In genomic region chr16:4511441-4512082, GRCh38 we compare ENCODE assay signal across 8 cellular contexts. TPM values are rescaled to one million over a fixed set of nuclear protein-coding genes. Genes with fewer than 3 reads are reported as not detected.
A peak's percentile ranks its signal among the peaks of the same experiment; 100 is the strongest.
DNase-seq lines count a peak whose midpoint lies in the region; ATAC-seq and TF ChIP-seq lines count a peak whose summit lies in the region.

No MANE protein-coding gene starts in this region.

- no peak for ATAC-seq in HG02759 (IDR thresholded peaks at IDR 0.05; ENCODE audit: unreplicated experiment)
- no peak for ATAC-seq in HG03520 (IDR thresholded peaks at IDR 0.05; ENCODE audit: unreplicated experiment)

- no peak overlapping the region for H3K4me3 ChIP-seq in brain microvascular endothelial cell (ENCODE audit: low read depth, low read length)

- peaks cover 68% of the 10 kb centered on the region for H3K36me3 ChIP-seq in brain microvascular endothelial cell (replicated peaks)

- H3K27me3 ChIP-seq in brain microvascular endothelial cell (replicated peaks): no peaks in the 10 kb centered on the region

- peak; percentile 77 for TF ChIP-seq CTCF in brain microvascular endothelial cell (IDR thresholded peaks at IDR 0.05; ENCODE audit: low read depth, low read length, missing control alignments)

- H3K27ac ChIP-seq in brain microvascular endothelial cell (no peak overlapping the region), temporal lobe (ENCODE audit: low read depth, low read length) (peak overlapping the region; percentile 2)

- DNase-seq in A172 (ENCODE audit: low spot score) (peak; percentile 56), ELR (ENCODE audit: low read depth) (peak; percentile 56), NCI-H345 (lab: John Stamatoyannopoulos, UW) (peak; percentile 38), brain microvascular endothelial cell (peak; percentile 36), islet precursor cell (peak; percentile 87)

- in situ Hi-C loops in brain microvascular endothelial cell (cut with HindIII; ENCODE audit: low pct_ligation_motif_present, low sequenced_read_pairs): no loop called here

RNA-seq across cellular contexts. Expression of gene CDIP1, which starts 27.0 kb away (rescaled TPM):
- total RNA-seq in A172 (2014; rRNA removed; shearing (Covaris generic)): 8.5 and 9.8 TPM in 2 replicates
- 10.8 TPM for total RNA-seq in temporal lobe

RNA-seq across cellular contexts. Expression of gene HMOX2, which starts 35.4 kb away (rescaled TPM):
- 150 and 159 TPM in 2 replicates for total RNA-seq in A172 (2014; rRNA removed; shearing (Covaris generic))
- total RNA-seq in temporal lobe: 30.0 TPM

RNA-seq across cellular contexts. Expression of gene NMRAL1, which starts 37.1 kb away (rescaled TPM):
- 158 and 176 TPM in 2 replicates for total RNA-seq in A172 (2014; rRNA removed; shearing (Covaris generic))
- 39.1 TPM for total RNA-seq in temporal lobe

RNA-seq across cellular contexts. Expression of gene C16orf96, which starts 44.6 kb away (rescaled TPM):
- total RNA-seq in A172 (2014; rRNA removed; shearing (Covaris generic)): not detected in 2 replicates
- 0.25 TPM for total RNA-seq in temporal lobe

Comparison
In these comparisons a context has a peak if more than half of its experiments do, and no peak if none do; other contexts are left out.
1. DNase-seq: peak in every context shown above with its lines; median percentile 87 in islet precursor cell; 56 in A172; 56 in ELR; 38 in NCI-H345; 36 in brain microvascular endothelial cell.